9 cellular contexts compared by ENCODE assay signal in genomic region chr3:77825045-77825827, GRCh38.
DNase-seq lines count a peak whose midpoint lies in the region; ATAC-seq and TF ChIP-seq lines count a peak whose summit lies in the region.
"Had no signal": no experiment of that assay in that cellular context is flagged by ENCODE, and none has a peak within 500 bp of the region (broad histone marks: within the 10 kb centered on the region; RNA-seq: fewer than 3 reads in every experiment).

No MANE protein-coding gene starts in this region.

- no peaks in the 10 kb centered on the region; the same call in 1 of the 3 replicates for H3K9me3 Mint-ChIP-seq in GM23338

- WGBS in smooth muscle cell (ENCODE audit: low lambda C conversion rate): 36% methylated on average over 2 of the region's 2 CpGs
- 76 to 93% methylated on average over 2 of the region's 2 CpGs for WGBS in body of pancreas, 2 donors

- no peak for TF ChIP-seq POLR2A in body of pancreas (IDR thresholded peaks at IDR 0.05)

- H3F3A ChIP-seq in GM23338 (replicated peaks; ENCODE audit: low read depth) (no peaks in the 10 kb centered on the region), smooth muscle cell (ENCODE audit: low read depth) (no peaks in the 10 kb centered on the region)

- no peak overlapping the region for H3K4me3 ChIP-seq in GM23338
- H3K4me3 ChIP-seq in foreskin fibroblast (ENCODE audit: low read depth in 1 of 2, low read length in 2 of 2): no peak overlapping the region
- H3K4me3 ChIP-seq in smooth muscle cell: no peak overlapping the region
- no peak overlapping the region for H3K4me3 ChIP-seq in body of pancreas

- no peak for ATAC-seq in GM23338
- ATAC-seq in SK-N-SH treated with all-trans-retinoic acid at 6 μM for 48 hours: peak; percentile 87
- ATAC-seq in body of pancreas: no peak
- ATAC-seq in GM19324 (IDR thresholded peaks at IDR 0.05; ENCODE audit: low FRiP score, unreplicated experiment): no peak
- no peak for ATAC-seq in GM21737 (IDR thresholded peaks at IDR 0.05; ENCODE audit: unreplicated experiment)

- H3K4me1 Mint-ChIP-seq in GM23338: no peaks in the 10 kb centered on the region
- H3K4me1 Mint-ChIP-seq: activated naive CD4-positive, alpha-beta T cell treated with anti-CD3 and anti-CD28 coated beads, Interleukin-2, amount 50 U/mL, for 24 hours had no signal

- H3K36me3 Mint-ChIP-seq in GM23338 (ENCODE audit: low read depth): peaks cover 11% of the 10 kb centered on the region; the same call in 2 of the 3 replicates
- H3K36me3 Mint-ChIP-seq: activated naive CD4-positive, alpha-beta T cell treated with anti-CD3 and anti-CD28 coated beads, Interleukin-2, amount 50 U/mL, for 24 hours had no signal

- intact Hi-C loops in body of pancreas (cut with DNase I): no loop called here

- H3K27ac Mint-ChIP-seq in GM23338: no peak overlapping the region
- H3K27ac Mint-ChIP-seq: activated naive CD4-positive, alpha-beta T cell treated with anti-CD3 and anti-CD28 coated beads, Interleukin-2, amount 50 U/mL, for 24 hours had no signal

- DNase-seq in GM23338 (ENCODE audit: low spot score) (no peak), foreskin fibroblast (peak; percentile 87 to 95), smooth muscle cell (lab: John Stamatoyannopoulos, UW; ENCODE audit: unreplicated experiment) (no peak), body of pancreas (no peak), NCI-H128 (lab: John Stamatoyannopoulos, UW; ENCODE audit: unreplicated experiment) (no peak)

- no peak overlapping the region for H3K4me3 Mint-ChIP-seq in GM23338
- H3K4me3 Mint-ChIP-seq: activated naive CD4-positive, alpha-beta T cell treated with anti-CD3 and anti-CD28 coated beads, Interleukin-2, amount 50 U/mL, for 24 hours had no signal

- peaks cover 13% of the 10 kb centered on the region; the same call in 1 of the 2 replicates for H3K9me2 ChIP-seq in GM23338 (ENCODE audit: insufficient read depth)

- no peaks in the 10 kb centered on the region for H3K79me2 ChIP-seq in GM23338 (replicated peaks; ENCODE audit: insufficient read depth)
- H3K79me2 ChIP-seq in smooth muscle cell (ENCODE audit: low read depth): no peaks in the 10 kb centered on the region

- H3K27me3 ChIP-seq in GM23338 (ENCODE audit: insufficient read depth) (no peaks in the 10 kb centered on the region), smooth muscle cell (ENCODE audit: low read depth) (no peaks in the 10 kb centered on the region), body of pancreas (no peaks in the 10 kb centered on the region)

- H2AFZ ChIP-seq in GM23338: peak overlapping the region; percentile 64
- no peak overlapping the region for H2AFZ ChIP-seq in smooth muscle cell (ENCODE audit: low read depth)

- TF ChIP-seq CTCF in GM23338 (conservative IDR thresholded peaks at IDR 0.05; ENCODE audit: low read depth in 2 of 2) (no peak), foreskin fibroblast (IDR thresholded peaks at IDR 0.05; ENCODE audit: low read depth, low read length) (no peak), smooth muscle cell (IDR thresholded peaks at IDR 0.05; ENCODE audit: borderline replicate concordance, insufficient read depth, poor library complexity, severe bottlenecking) (no peak), body of pancreas (IDR thresholded peaks at IDR 0.05) (no peak)

- no peak overlapping the region for H3K4me2 ChIP-seq in GM23338
- H3K4me2 ChIP-seq in smooth muscle cell: no peak overlapping the region

- H4K20me1 ChIP-seq in GM23338 (replicated peaks; ENCODE audit: insufficient read depth) (no peaks in the 10 kb centered on the region), smooth muscle cell (ENCODE audit: low read depth) (no peaks in the 10 kb centered on the region)

- H3K9me3 ChIP-seq in smooth muscle cell (replicated peaks; ENCODE audit: low read depth): no peaks in the 10 kb centered on the region
- no peaks in the 10 kb centered on the region for H3K9me3 ChIP-seq in body of pancreas

- H3K4me1 ChIP-seq in GM23338 (ENCODE audit: insufficient read depth): no peaks in the 10 kb centered on the region
- H3K4me1 ChIP-seq in smooth muscle cell (ENCODE audit: low read depth): no peaks in the 10 kb centered on the region
- H3K4me1 ChIP-seq in body of pancreas: no peaks in the 10 kb centered on the region

- H3K36me3 ChIP-seq in GM23338 (ENCODE audit: insufficient read depth) (no peaks in the 10 kb centered on the region), smooth muscle cell (ENCODE audit: low read depth) (no peaks in the 10 kb centered on the region), body of pancreas (replicated peaks in 1 of 2; ENCODE audit: insufficient read depth in 1 of 2, low read depth in 2 of 2) (no peaks in the 10 kb centered on the region)

- no peaks in the 10 kb centered on the region for H3K27me3 Mint-ChIP-seq in GM23338 (ENCODE audit: insufficient read depth, low read depth, poor library complexity)
- H3K27me3 Mint-ChIP-seq: activated naive CD4-positive, alpha-beta T cell treated with anti-CD3 and anti-CD28 coated beads, Interleukin-2, amount 50 U/mL, for 24 hours had no signal

- H3K27ac ChIP-seq in GM23338 (ENCODE audit: low read depth) (no peak overlapping the region), smooth muscle cell (ENCODE audit: low read depth) (peak overlapping the region; percentile 73), body of pancreas (no peak overlapping the region)

- no peak overlapping the region for H3K9ac ChIP-seq in smooth muscle cell (ENCODE audit: low read depth)

TF ChIP-seq in GM23338, 12 proteins besides CTCF, POLR2A, EP300 and RAD21:
- TF ChIP-seq ZNF331 (CRISPR knock-in tag; IDR thresholded peaks at IDR 0.05; ENCODE audit: low read depth) (no peak), ZNF114 (CRISPR knock-in tag; IDR thresholded peaks at IDR 0.05) (no peak)

TF ChIP-seq in SK-N-SH treated with all-trans-retinoic acid at 6 μM for 48 hours, 23 proteins besides CTCF, POLR2A, EP300 and RAD21 (continues in another document):
- TF ChIP-seq, protein P1, sequence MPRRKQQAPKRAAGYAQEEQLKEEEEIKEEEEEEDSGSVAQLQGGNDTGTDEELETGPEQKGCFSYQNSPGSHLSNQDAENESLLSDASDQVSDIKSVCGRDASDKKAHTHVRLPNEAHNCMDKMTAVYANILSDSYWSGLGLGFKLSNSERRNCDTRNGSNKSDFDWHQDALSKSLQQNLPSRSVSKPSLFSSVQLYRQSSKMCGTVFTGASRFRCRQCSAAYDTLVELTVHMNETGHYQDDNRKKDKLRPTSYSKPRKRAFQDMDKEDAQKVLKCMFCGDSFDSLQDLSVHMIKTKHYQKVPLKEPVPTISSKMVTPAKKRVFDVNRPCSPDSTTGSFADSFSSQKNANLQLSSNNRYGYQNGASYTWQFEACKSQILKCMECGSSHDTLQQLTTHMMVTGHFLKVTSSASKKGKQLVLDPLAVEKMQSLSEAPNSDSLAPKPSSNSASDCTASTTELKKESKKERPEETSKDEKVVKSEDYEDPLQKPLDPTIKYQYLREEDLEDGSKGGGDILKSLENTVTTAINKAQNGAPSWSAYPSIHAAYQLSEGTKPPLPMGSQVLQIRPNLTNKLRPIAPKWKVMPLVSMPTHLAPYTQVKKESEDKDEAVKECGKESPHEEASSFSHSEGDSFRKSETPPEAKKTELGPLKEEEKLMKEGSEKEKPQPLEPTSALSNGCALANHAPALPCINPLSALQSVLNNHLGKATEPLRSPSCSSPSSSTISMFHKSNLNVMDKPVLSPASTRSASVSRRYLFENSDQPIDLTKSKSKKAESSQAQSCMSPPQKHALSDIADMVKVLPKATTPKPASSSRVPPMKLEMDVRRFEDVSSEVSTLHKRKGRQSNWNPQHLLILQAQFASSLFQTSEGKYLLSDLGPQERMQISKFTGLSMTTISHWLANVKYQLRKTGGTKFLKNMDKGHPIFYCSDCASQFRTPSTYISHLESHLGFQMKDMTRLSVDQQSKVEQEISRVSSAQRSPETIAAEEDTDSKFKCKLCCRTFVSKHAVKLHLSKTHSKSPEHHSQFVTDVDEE (CRISPR knock-in tag; IDR thresholded peaks at IDR 0.05): no peak
- TF ChIP-seq ISL1 (CRISPR knock-in tag; IDR thresholded peaks at IDR 0.05) (0 out of 2 replicates have a peak, but pooled peaks have one; percentile 20), TOX (CRISPR knock-in tag; IDR thresholded peaks at IDR 0.05; ENCODE audit: borderline replicate concordance) (peak; percentile 26; the same call in 1 of the 2 replicates), ZNF8 (CRISPR knock-in tag; IDR thresholded peaks at IDR 0.05) (no peak), PPARA (CRISPR knock-in tag; IDR thresholded peaks at IDR 0.05; ENCODE audit: borderline replicate concordance) (no peak), PATZ1 (CRISPR knock-in tag; IDR thresholded peaks at IDR 0.05; ENCODE audit: borderline replicate concordance) (no peak), ARNTL (CRISPR knock-in tag; IDR thresholded peaks at IDR 0.05; ENCODE audit: borderline replicate concordance, low read depth) (no peak), RARB (CRISPR knock-in tag; IDR thresholded peaks at IDR 0.05) (no peak), ESRRG (CRISPR knock-in tag; IDR thresholded peaks at IDR 0.05) (no peak), ZC3H10 (CRISPR knock-in tag; IDR thresholded peaks at IDR 0.05) (no peak), ZFP3 (CRISPR knock-in tag; IDR thresholded peaks at IDR 0.05) (0 out of 2 replicates have a peak, but pooled peaks have one; percentile 32)
- TF ChIP-seq, protein P2, sequence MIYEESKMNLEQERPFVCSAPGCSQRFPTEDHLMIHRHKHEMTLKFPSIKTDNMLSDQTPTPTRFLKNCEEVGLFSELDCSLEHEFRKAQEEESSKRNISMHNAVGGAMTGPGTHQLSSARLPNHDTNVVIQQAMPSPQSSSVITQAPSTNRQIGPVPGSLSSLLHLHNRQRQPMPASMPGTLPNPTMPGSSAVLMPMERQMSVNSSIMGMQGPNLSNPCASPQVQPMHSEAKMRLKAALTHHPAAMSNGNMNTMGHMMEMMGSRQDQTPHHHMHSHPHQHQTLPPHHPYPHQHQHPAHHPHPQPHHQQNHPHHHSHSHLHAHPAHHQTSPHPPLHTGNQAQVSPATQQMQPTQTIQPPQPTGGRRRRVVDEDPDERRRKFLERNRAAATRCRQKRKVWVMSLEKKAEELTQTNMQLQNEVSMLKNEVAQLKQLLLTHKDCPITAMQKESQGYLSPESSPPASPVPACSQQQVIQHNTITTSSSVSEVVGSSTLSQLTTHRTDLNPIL (CRISPR knock-in tag; IDR thresholded peaks at IDR 0.05; ENCODE audit: low read depth): no peak

Comparison
In these comparisons a context has a peak if more than half of its experiments do, and no peak if none do; other contexts are left out.
1. DNase-seq: peak in foreskin fibroblast (2 of 2); none in GM23338 (single experiment), smooth muscle cell (single experiment), body of pancreas (0 of 4) and NCI-H128 (single experiment).